ENCODE assay signal across 15 cellular contexts in genomic region chr20:34299925-34300806, GRCh38. TPM values are rescaled to one million over a fixed set of nuclear protein-coding genes. Genes with fewer than 3 reads are reported as not detected.
DNase-seq lines count a peak whose midpoint lies in the region; ATAC-seq and TF ChIP-seq lines count a peak whose summit lies in the region.
"Had no signal": no experiment of that assay in that cellular context is flagged by ENCODE, and none has a peak within 500 bp of the region (broad histone marks: within the 10 kb centered on the region; RNA-seq: fewer than 3 reads in every experiment).

No MANE protein-coding gene starts in this region.

- no peak overlapping the region for H3K27ac ChIP-seq in A673 (ENCODE audit: low read depth, low read length, poor library complexity, severe bottlenecking)
- H3K27ac ChIP-seq in testis: no peak overlapping the region
- H3K27ac ChIP-seq: SJCRH30 had no signal

- H3K4me1 ChIP-seq in A673 (ENCODE audit: insufficient read depth, low read length, poor library complexity, severe bottlenecking): peaks cover 15% of the 10 kb centered on the region
- peaks cover 10% of the 10 kb centered on the region for H3K4me1 ChIP-seq in testis

- DNase-seq in A673 (ENCODE audit: low spot score): no peak
- DNase-seq in HCEC 1CT: peak; percentile 10
- peak; percentile 7 for DNase-seq in NCI-H774 (lab: John Stamatoyannopoulos, UW)
- peak; percentile 10 for DNase-seq in fibroblast of gingiva (ENCODE audit: low read depth)
- no peak for DNase-seq in stimulated activated naive CD8-positive, alpha-beta T cell treated with anti-CD3 and anti-CD28 coated beads, Interleukin-15, Interleukin-2, amounts not matched to agents 100 U/mL and 50 U/mL, for 24 hours
- DNase-seq in testis: no peak
- DNase-seq in germinal center (ENCODE audit: low spot score): no peak
- DNase-seq: activated CD4-positive, alpha-beta T cell treated with anti-CD3 and anti-CD28 coated beads for 4 hours; activated naive CD4-positive, alpha-beta T cell treated with Interleukin-2 at 50 U/mL for 16 hours; cortex of kidney; glutamatergic neuron; NCI-H1694 treated with DMSO at 0.1 percent for 48 hours had no signal

- no TSS peak for BruUV-seq in A673 (replicated peaks; lab: Mats Ljungman, UMichigan)

- peak overlapping the region; percentile 69 for H3K4me3 ChIP-seq in A673 (ENCODE audit: low read depth, low read length, poor library complexity, severe bottlenecking)
- no peak overlapping the region for H3K4me3 ChIP-seq in testis
- H3K4me3 ChIP-seq: mucosa of descending colon, SJCRH30 had no signal

- H3K36me3 ChIP-seq in A673 (ENCODE audit: insufficient read depth, low read length, poor library complexity, severe bottlenecking) (peaks cover 2% of the 10 kb centered on the region), testis (ENCODE audit: low read depth, missing control alignments) (no peaks in the 10 kb centered on the region)

- CTCF ChIA-PET in A673 (lab: Charles Lee): no interaction called here

- no peak for ATAC-seq in SK-N-SH treated with all-trans-retinoic acid at 6 μM for 48 hours
- no peak for ATAC-seq in stimulated activated naive CD8-positive, alpha-beta T cell treated with anti-CD3 and anti-CD28 coated beads, Interleukin-15, Interleukin-2, amounts not matched to agents 100 U/mL and 50 U/mL, for 24 hours
- ATAC-seq: mucosa of descending colon had no signal

- POLR2A ChIA-PET in A673 (lab: Charles Lee; ENCODE audit: low non-redundant PET): no interaction called here

- TF ChIP-seq POLR2A in testis (IDR thresholded peaks at IDR 0.05): no peak

- WGBS in testis, 2 donors: 95 to 96% methylated on average over 8 of the region's 8 CpGs

- H3K27me3 ChIP-seq in A673 (replicated peaks; ENCODE audit: insufficient read depth, low read depth, low read length, poor library complexity) (no peaks in the 10 kb centered on the region), testis (no peaks in the 10 kb centered on the region)
- H3K27me3 ChIP-seq: SJCRH30 had no signal

- TF ChIP-seq CTCF in A673 (conservative IDR thresholded peaks at IDR 0.05; ENCODE audit: low read depth, low read length) (no peak), testis (IDR thresholded peaks at IDR 0.05) (no peak)

- intact Hi-C loops in A673 (cut with micrococcal nuclease; ENCODE audit: unreplicated experiment) (loop anchor here (5.0 kb wide), 2 partner anchors 108 to 217 kb away; partner anchors contain the start of gene DYNLRB1), testis (cut with DNase I; ENCODE audit: low total_unique reads) (no loop called here)

- H3K9me3 ChIP-seq in A673 (ENCODE audit: low read depth, low read length, poor library complexity, severe bottlenecking) (no peaks in the 10 kb centered on the region), testis (no peaks in the 10 kb centered on the region)
- H3K9me3 ChIP-seq: mucosa of descending colon, SJCRH30 had no signal

TF ChIP-seq in SK-N-SH treated with all-trans-retinoic acid at 6 μM for 48 hours, 23 proteins besides CTCF, POLR2A, EP300 and RAD21:
- TF ChIP-seq ZNF8 (CRISPR knock-in tag; IDR thresholded peaks at IDR 0.05) (no peak), BACH2 (CRISPR knock-in tag; IDR thresholded peaks at IDR 0.05; ENCODE audit: borderline replicate concordance) (no peak), OSR1 (CRISPR knock-in tag; IDR thresholded peaks at IDR 0.05) (no peak), ZFP3 (CRISPR knock-in tag; IDR thresholded peaks at IDR 0.05) (no peak), CSDC2 (CRISPR knock-in tag; IDR thresholded peaks at IDR 0.05) (no peak), ZNF70 (CRISPR knock-in tag; IDR thresholded peaks at IDR 0.05) (no peak), ZNF565 (CRISPR knock-in tag; conservative IDR thresholded peaks at IDR 0.05; ENCODE audit: low read depth) (no peak), ISL1 (CRISPR knock-in tag; IDR thresholded peaks at IDR 0.05) (no peak), TOX (CRISPR knock-in tag; IDR thresholded peaks at IDR 0.05; ENCODE audit: borderline replicate concordance) (no peak), CSRNP3 (CRISPR knock-in tag; IDR thresholded peaks at IDR 0.05) (no peak), SNAI2 (CRISPR knock-in tag; IDR thresholded peaks at IDR 0.05) (no peak), ESRRG (CRISPR knock-in tag; IDR thresholded peaks at IDR 0.05) (no peak), POU6F1 (CRISPR knock-in tag; IDR thresholded peaks at IDR 0.05; ENCODE audit: borderline replicate concordance, low read depth) (no peak), ARNTL (CRISPR knock-in tag; IDR thresholded peaks at IDR 0.05; ENCODE audit: borderline replicate concordance, low read depth) (no peak), CREB5 (CRISPR knock-in tag; IDR thresholded peaks at IDR 0.05; ENCODE audit: low read depth) (no peak), ZFP30 (CRISPR knock-in tag; IDR thresholded peaks at IDR 0.05) (no peak), RARB (CRISPR knock-in tag; IDR thresholded peaks at IDR 0.05) (no peak), TCF4 (CRISPR knock-in tag; IDR thresholded peaks at IDR 0.05; ENCODE audit: borderline replicate concordance) (no peak)

RNA-seq across cellular contexts. Expression of gene AHCY, which starts 3.0 kb away (rescaled TPM):
- total RNA-seq in A673 (2021) (284 and 292 TPM in 2 replicates), testis (100 to 1,000 TPM; 127 to 178 TPM)
- polyA plus RNA-seq in testis (ENCODE audit: insufficient read depth, low read depth, low replicate concordance): 237 TPM

RNA-seq across cellular contexts. Expression of gene ASIP, which starts 58.9 kb away (rescaled TPM):
- total RNA-seq in A673 (2021): 0.74 TPM in 1 of 2 replicates, not detected in the other
- 1 to 10 TPM in 1 of 2 donors, not detected in 1; 2.1 TPM for total RNA-seq in testis
- 0.65 TPM for polyA plus RNA-seq in testis (ENCODE audit: insufficient read depth, low read depth, low replicate concordance)
- total RNA-seq: mucosa of descending colon, SJCRH30 had no signal

Comparison
In these comparisons a context has a peak if more than half of its experiments do, and no peak if none do; other contexts are left out.
1. DNase-seq: peak in HCEC 1CT (single experiment), NCI-H774 (single experiment) and fibroblast of gingiva (single experiment); none in A673 (single experiment), stimulated activated naive CD8-positive, alpha-beta T cell treated with anti-CD3 and anti-CD28 coated beads, Interleukin-15, Interleukin-2, amounts not matched to agents 100 U/mL and 50 U/mL, for 24 hours (single experiment), testis (single experiment) and germinal center (single experiment).